Comparison of ENCODE assay signal across 7 cellular contexts in genomic region chr20:20003955-20004322, GRCh38. TPM values are rescaled to one million over a fixed set of nuclear protein-coding genes. Genes with fewer than 3 reads are reported as not detected.
DNase-seq lines count a peak whose midpoint lies in the region; ATAC-seq, FAIRE-seq and TF ChIP-seq lines count a peak whose summit lies in the region.
"Not testable (repeated sequence)": the region's sequence is repeated elsewhere in the genome, so short reads cannot be mapped to it uniquely, and the experiment has no call there.

No MANE protein-coding gene starts in this region.

- not testable (repeated sequence) for H3K9me3 ChIP-seq in HepG2 (ENCODE audit: low read length); osteoblast (ENCODE audit: low read depth, low read length)

- not testable (repeated sequence) for H3K27me3 ChIP-seq in HepG2 (ENCODE audit: control insufficient read depth in 1 of 2, insufficient read depth in 2 of 2, low read length in 2 of 2); osteoblast (ENCODE audit: insufficient read depth, low read length)

- H3K9ac ChIP-seq in HepG2 (ENCODE audit: insufficient read depth, low read depth, low read length) = not testable (repeated sequence)

- not testable (repeated sequence) for H3K4me2 ChIP-seq in HepG2 (ENCODE audit: low read depth, low read length)
- peak overlapping the region; percentile 63 for H3K4me2 ChIP-seq in osteoblast (ENCODE audit: insufficient read depth, low read length)

- DNase-seq in MV-4-11 (lab: John Stamatoyannopoulos, UW) (peak; percentile 34), fibroblast of mammary gland (ENCODE audit: low read depth) (peak; percentile 41)
- not testable (repeated sequence) for DNase-seq in activated T-helper 1 cell treated with anti-CD3 and anti-CD28 coated beads, Interleukin-12 subunit alpha, Interleukin-12 subunit beta, Interleukin-2, Interleukin-4 antibody, amounts not matched to agents 30 ng/mL and 10 ng/mL and 1 ng/mL, durations not matched to agents 14 hours and 24 hours and 36 hours (ENCODE audit: low spot score); HepG2 (ENCODE audit: low spot score); osteoblast (ENCODE audit: insufficient read length, low spot score, missing footprints); stimulated activated naive CD8-positive, alpha-beta T cell treated with anti-CD3 and anti-CD28 coated beads, Interleukin-15, amount 100 ng/mL, for 72 hours

- TF ChIP-seq RAD21 in HepG2 (CRISPR knock-in tag; IDR thresholded peaks at IDR 0.05) = not testable (repeated sequence)

- TF ChIP-seq POLR2A in HepG2 (IDR thresholded peaks at IDR 0.05; ENCODE audit: insufficient read depth in 1 of 2, low read depth in 2 of 2, low read length in 2 of 2) = not testable (repeated sequence)

- H3K27ac Mint-ChIP-seq in activated T-helper 1 cell treated with anti-CD3 and anti-CD28 coated beads, Interleukin-12 subunit alpha, Interleukin-12 subunit beta, Interleukin-2, Interleukin-4 antibody, amounts not matched to agents 30 ng/mL and 10 ng/mL and 1 ng/mL, durations not matched to agents 14 hours and 24 hours and 36 hours = not testable (repeated sequence)
- peak overlapping the region in 3 of 5 experiments; percentile 22 to 86 (median 58) for H3K27ac Mint-ChIP-seq in brain
- peak overlapping the region; percentile 10 to 23 for H3K27ac Mint-ChIP-seq in stimulated activated naive CD8-positive, alpha-beta T cell treated with anti-CD3 and anti-CD28 coated beads, Interleukin-15, amount 100 ng/mL, for 72 hours

- TF ChIP-seq CTCF in brain (conservative IDR thresholded peaks at IDR 0.05); fibroblast of mammary gland (conservative IDR thresholded peaks at IDR 0.05; ENCODE audit: control insufficient read depth, insufficient read depth, low read depth, low read length); HepG2 (CRISPR knock-in tag; IDR thresholded peaks at IDR 0.05); osteoblast (IDR thresholded peaks at IDR 0.05; ENCODE audit: extremely low read depth, low read depth, low read length): not testable (repeated sequence)

- not testable (repeated sequence) for BruUV-seq in HepG2 (replicated peaks; lab: Mats Ljungman, UMichigan)

- not testable (repeated sequence) for H3K79me2 ChIP-seq in HepG2 (ENCODE audit: insufficient read depth, low read length)
- peaks cover 17% of the 10 kb centered on the region for H3K79me2 ChIP-seq in osteoblast (ENCODE audit: insufficient read depth, low read length)

- H3K4me1 Mint-ChIP-seq in activated T-helper 1 cell treated with anti-CD3 and anti-CD28 coated beads, Interleukin-12 subunit alpha, Interleukin-12 subunit beta, Interleukin-2, Interleukin-4 antibody, amounts not matched to agents 30 ng/mL and 10 ng/mL and 1 ng/mL, durations not matched to agents 14 hours and 24 hours and 36 hours (ENCODE audit: low read depth) = peaks cover 15% of the 10 kb centered on the region
- peaks cover 18% of the 10 kb centered on the region for H3K4me1 Mint-ChIP-seq in brain
- peaks cover 33% of the 10 kb centered on the region for H3K4me1 Mint-ChIP-seq in stimulated activated naive CD8-positive, alpha-beta T cell treated with anti-CD3 and anti-CD28 coated beads, Interleukin-15, amount 100 ng/mL, for 72 hours

- intact Hi-C loops in activated T-helper 1 cell treated with anti-CD3 and anti-CD28 coated beads, Interleukin-12 subunit alpha, Interleukin-12 subunit beta, Interleukin-2, Interleukin-4 antibody, amounts not matched to agents 30 ng/mL and 10 ng/mL and 1 ng/mL, durations not matched to agents 14 hours and 24 hours and 36 hours (cut with micrococcal nuclease); HepG2 (cut with micrococcal nuclease; ENCODE audit: unreplicated experiment): not testable (repeated sequence)

- not testable (repeated sequence) for H3K36me3 Mint-ChIP-seq in activated T-helper 1 cell treated with anti-CD3 and anti-CD28 coated beads, Interleukin-12 subunit alpha, Interleukin-12 subunit beta, Interleukin-2, Interleukin-4 antibody, amounts not matched to agents 30 ng/mL and 10 ng/mL and 1 ng/mL, durations not matched to agents 14 hours and 24 hours and 36 hours (ENCODE audit: low read depth)
- peaks cover 21% of the 10 kb centered on the region for H3K36me3 Mint-ChIP-seq in brain

- not testable (repeated sequence) for H4K20me1 ChIP-seq in HepG2 (ENCODE audit: insufficient read depth, low read length)
- H4K20me1 ChIP-seq in osteoblast (ENCODE audit: insufficient read depth, low read length) = peaks cover 18% of the 10 kb centered on the region

- peak overlapping the region; percentile 19 for H3K4me3 Mint-ChIP-seq in activated T-helper 1 cell treated with anti-CD3 and anti-CD28 coated beads, Interleukin-12 subunit alpha, Interleukin-12 subunit beta, Interleukin-2, Interleukin-4 antibody, amounts not matched to agents 30 ng/mL and 10 ng/mL and 1 ng/mL, durations not matched to agents 14 hours and 24 hours and 36 hours
- H3K4me3 Mint-ChIP-seq in brain = not testable (repeated sequence)
- peak overlapping the region; percentile 76 for H3K4me3 Mint-ChIP-seq in stimulated activated naive CD8-positive, alpha-beta T cell treated with anti-CD3 and anti-CD28 coated beads, Interleukin-15, amount 100 ng/mL, for 72 hours

- ATAC-seq in HepG2; stimulated activated naive CD8-positive, alpha-beta T cell treated with anti-CD3 and anti-CD28 coated beads, Interleukin-15, amount 100 ng/mL, for 72 hours: not testable (repeated sequence)

- in situ Hi-C loops in HepG2 (cut with HindIII; ENCODE audit: extremely low pct_ligation_motif_present, low pct_unique_long_range_greater_than_20kb) = loop anchor here (5.0 kb wide), 1 partner anchor 102 kb away; no protein-coding TSS in a partner anchor

- not testable (repeated sequence) for H3K36me3 ChIP-seq in HepG2 (replicated peaks in 1 of 2; ENCODE audit: control insufficient read depth in 1 of 2, insufficient read depth in 2 of 2, low read length in 2 of 2)
- peaks cover 33% of the 10 kb centered on the region for H3K36me3 ChIP-seq in osteoblast (ENCODE audit: insufficient read depth, low read length)

- H2AFZ ChIP-seq in HepG2 (ENCODE audit: low read length) = not testable (repeated sequence)
- peak overlapping the region; percentile 2 for H2AFZ ChIP-seq in osteoblast (ENCODE audit: low read length)

- FAIRE-seq in HepG2 (lab: Jason Lieb, UNC) = not testable (repeated sequence)

- H3K27ac ChIP-seq in HepG2 (ENCODE audit: extremely low read length, insufficient read depth, low read length) (peak overlapping the region; percentile 87), osteoblast (ENCODE audit: low read depth, low read length) (peak overlapping the region; percentile 36)

- not testable (repeated sequence) for TF ChIP-seq EP300 in HepG2 (IDR thresholded peaks at IDR 0.05; ENCODE audit: low read depth in 2 of 2, low read length in 2 of 2); HepG2 (CRISPR knock-in tag; IDR thresholded peaks at IDR 0.05; ENCODE audit: borderline replicate concordance)

- not testable (repeated sequence) for H3K9me3 Mint-ChIP-seq in activated T-helper 1 cell treated with anti-CD3 and anti-CD28 coated beads, Interleukin-12 subunit alpha, Interleukin-12 subunit beta, Interleukin-2, Interleukin-4 antibody, amounts not matched to agents 30 ng/mL and 10 ng/mL and 1 ng/mL, durations not matched to agents 14 hours and 24 hours and 36 hours; brain; stimulated activated naive CD8-positive, alpha-beta T cell treated with anti-CD3 and anti-CD28 coated beads, Interleukin-15, amount 100 ng/mL, for 72 hours

- CTCF ChIA-PET in HepG2 (lab: Yijun Ruan, JAX; ENCODE audit: low intra/inter-chr PET ratio, low total read pairs) = not testable (repeated sequence)

- H3K4me1 ChIP-seq in HepG2 (ENCODE audit: insufficient read depth, low read length) = peaks cover 77% of the 10 kb centered on the region
- peaks cover 28% of the 10 kb centered on the region for H3K4me1 ChIP-seq in osteoblast (ENCODE audit: insufficient read depth, low read length)

- H3K27me3 Mint-ChIP-seq in activated T-helper 1 cell treated with anti-CD3 and anti-CD28 coated beads, Interleukin-12 subunit alpha, Interleukin-12 subunit beta, Interleukin-2, Interleukin-4 antibody, amounts not matched to agents 30 ng/mL and 10 ng/mL and 1 ng/mL, durations not matched to agents 14 hours and 24 hours and 36 hours (ENCODE audit: insufficient read depth) = peaks cover 19% of the 10 kb centered on the region
- H3K27me3 Mint-ChIP-seq in brain = not testable (repeated sequence)
- H3K27me3 Mint-ChIP-seq in stimulated activated naive CD8-positive, alpha-beta T cell treated with anti-CD3 and anti-CD28 coated beads, Interleukin-15, amount 100 ng/mL, for 72 hours = peaks cover 34% of the 10 kb centered on the region

- 98% methylated on average over 6 of the region's 6 CpGs for WGBS in HepG2 (ENCODE audit: low lambda C conversion rate)

- POLR2A ChIA-PET in HepG2 (lab: Yijun Ruan, JAX) = interaction anchor here (2.2 kb wide), 1 partner anchor 14 kb away, joined by 10 read pairs; the partner anchor contains the start of gene NAA20

- not testable (repeated sequence) for H3K4me3 ChIP-seq in fibroblast of mammary gland (ENCODE audit: control insufficient read depth, low read depth, low read length); HepG2 (replicated peaks in 1 of 3; ENCODE audit: insufficient read depth in 1 of 3, low read depth in 2 of 3, low read length in 3 of 3)
- peak overlapping the region; percentile 60 for H3K4me3 ChIP-seq in osteoblast (ENCODE audit: insufficient read depth, low read length)

RNA-seq across cellular contexts. Expression of gene NAA20, which starts 13.2 kb away (rescaled TPM):
- 86.3 and 89.9 TPM in 2 replicates for total RNA-seq in activated T-helper 1 cell treated with anti-CD3 and anti-CD28 coated beads, Interleukin-12 subunit alpha, Interleukin-12 subunit beta, Interleukin-2, Interleukin-4 antibody, amounts not matched to agents 30 ng/mL and 10 ng/mL and 1 ng/mL, durations not matched to agents 14 hours and 24 hours and 36 hours
- polyA plus RNA-seq in brain (ENCODE audit: insufficient read depth, low read depth, low replicate concordance) (38.0 TPM), HepG2 (2011; rRNA removed) (62.9 and 81.9 TPM in 2 replicates)
- total RNA-seq in HepG2 (2016; rRNA removed; fragmentation: Illumina TruSeq; extraction: Trizol) (82.8 and 114 TPM in 2 replicates), osteoblast (32.6 and 43.3 TPM in 2 replicates)
- 21.7 and 25.6 TPM in 2 replicates for total RNA-seq in HepG2 (2016; cell fraction: cytosol; rRNA removed; fragmentation: Illumina TruSeq; extraction: Trizol; ENCODE audit: low read depth)
- total RNA-seq in HepG2 (2016; cell fraction: insoluble cytoplasmic fraction; rRNA removed; fragmentation: Illumina TruSeq; extraction: Trizol) = 86.7 and 113 TPM in 2 replicates
- total RNA-seq in HepG2 (2016; cell fraction: membrane; rRNA removed; fragmentation: Illumina TruSeq; extraction: Trizol) = 37.5 and 43.6 TPM in 2 replicates
- total RNA-seq in HepG2 (2016; cell fraction: nucleus; rRNA removed; fragmentation: Illumina TruSeq; extraction: Trizol) = 54.4 and 60.1 TPM in 2 replicates
- 50.7 and 67.7 TPM in 2 replicates for polyA plus RNA-seq in HepG2 (2011; cell fraction: cytosol; rRNA removed)
- 23.7 and 25.9 TPM in 2 replicates for polyA plus RNA-seq in HepG2 (2011; cell fraction: nucleus; rRNA removed)
- polyA plus RNA-seq in HepG2 (2012) = 95.6 and 106 TPM in 2 replicates
- 28.8 and 29.8 TPM in 2 replicates for polyA plus RNA-seq in HepG2 (2016; cell fraction: cytosol; fragmentation: Illumina TruSeq; extraction: Trizol; ENCODE audit: low read depth)
- polyA plus RNA-seq in HepG2 (2016; cell fraction: insoluble cytoplasmic fraction; fragmentation: Illumina TruSeq; extraction: Trizol; ENCODE audit: low read depth) = 148 and 163 TPM in 2 replicates
- 36.9 and 37.4 TPM in 2 replicates for polyA plus RNA-seq in HepG2 (2016; cell fraction: membrane; fragmentation: Illumina TruSeq; extraction: Trizol; ENCODE audit: low read depth)
- 119 and 123 TPM in 2 replicates for polyA plus RNA-seq in HepG2 (2016; cell fraction: nucleus; fragmentation: Illumina TruSeq; extraction: Trizol; ENCODE audit: insufficient read depth, low read depth)
- polyA minus RNA-seq in HepG2 (2011; rRNA and poly(A)+ RNA removed; ENCODE audit: low replicate concordance) = 14.8 and 29.0 TPM in 2 replicates
- 25.5 and 28.8 TPM in 2 replicates for polyA minus RNA-seq in HepG2 (2011; cell fraction: cytosol; rRNA and poly(A)+ RNA removed)
- 45.3 and 48.5 TPM in 2 replicates for polyA minus RNA-seq in HepG2 (2011; cell fraction: nucleus; rRNA and poly(A)+ RNA removed)

RNA-seq across cellular contexts. Expression of gene CRNKL1, which starts 48.3 kb away (rescaled TPM):
- total RNA-seq in activated T-helper 1 cell treated with anti-CD3 and anti-CD28 coated beads, Interleukin-12 subunit alpha, Interleukin-12 subunit beta, Interleukin-2, Interleukin-4 antibody, amounts not matched to agents 30 ng/mL and 10 ng/mL and 1 ng/mL, durations not matched to agents 14 hours and 24 hours and 36 hours = 23.9 and 24.1 TPM in 2 replicates
- polyA plus RNA-seq in brain (ENCODE audit: insufficient read depth, low read depth, low replicate concordance) = 17.7 TPM
- 64.5 and 103 TPM in 2 replicates for total RNA-seq in HepG2 (2016; rRNA removed; fragmentation: Illumina TruSeq; extraction: Trizol)
- total RNA-seq in HepG2 (2016; cell fraction: cytosol; rRNA removed; fragmentation: Illumina TruSeq; extraction: Trizol; ENCODE audit: low read depth) = 8.3 and 8.7 TPM in 2 replicates
- 62.9 and 102 TPM in 2 replicates for total RNA-seq in HepG2 (2016; cell fraction: insoluble cytoplasmic fraction; rRNA removed; fragmentation: Illumina TruSeq; extraction: Trizol)
- 16.0 and 23.6 TPM in 2 replicates for total RNA-seq in HepG2 (2016; cell fraction: membrane; rRNA removed; fragmentation: Illumina TruSeq; extraction: Trizol)
- 44.4 and 50.7 TPM in 2 replicates for total RNA-seq in HepG2 (2016; cell fraction: nucleus; rRNA removed; fragmentation: Illumina TruSeq; extraction: Trizol)
- polyA plus RNA-seq in HepG2 (2011; rRNA removed) = 10.8 and 12.3 TPM in 2 replicates
- 7.1 and 10.7 TPM in 2 replicates for polyA plus RNA-seq in HepG2 (2011; cell fraction: cytosol; rRNA removed)
- polyA plus RNA-seq in HepG2 (2011; cell fraction: nucleus; rRNA removed) = 7.0 and 7.9 TPM in 2 replicates
- polyA plus RNA-seq in HepG2 (2012) = 24.5 and 37.7 TPM in 2 replicates
- 4.5 and 4.7 TPM in 2 replicates for polyA plus RNA-seq in HepG2 (2016; cell fraction: cytosol; fragmentation: Illumina TruSeq; extraction: Trizol; ENCODE audit: low read depth)
- 69.8 and 72.6 TPM in 2 replicates for polyA plus RNA-seq in HepG2 (2016; cell fraction: insoluble cytoplasmic fraction; fragmentation: Illumina TruSeq; extraction: Trizol; ENCODE audit: low read depth)
- polyA plus RNA-seq in HepG2 (2016; cell fraction: membrane; fragmentation: Illumina TruSeq; extraction: Trizol; ENCODE audit: low read depth) = 7.0 and 7.5 TPM in 2 replicates
- polyA plus RNA-seq in HepG2 (2016; cell fraction: nucleus; fragmentation: Illumina TruSeq; extraction: Trizol; ENCODE audit: insufficient read depth, low read depth) = 51.1 and 58.0 TPM in 2 replicates
- polyA minus RNA-seq in HepG2 (2011; rRNA and poly(A)+ RNA removed; ENCODE audit: low replicate concordance) = 5.1 and 9.0 TPM in 2 replicates
- 17.9 and 18.2 TPM in 2 replicates for polyA minus RNA-seq in HepG2 (2011; cell fraction: cytosol; rRNA and poly(A)+ RNA removed)
- polyA minus RNA-seq in HepG2 (2011; cell fraction: nucleus; rRNA and poly(A)+ RNA removed) = 46.4 and 51.1 TPM in 2 replicates
- total RNA-seq in osteoblast = 31.5 and 33.7 TPM in 2 replicates

RNA-seq across cellular contexts. Expression of gene CFAP61, which starts 48.4 kb away (rescaled TPM):
- total RNA-seq in activated T-helper 1 cell treated with anti-CD3 and anti-CD28 coated beads, Interleukin-12 subunit alpha, Interleukin-12 subunit beta, Interleukin-2, Interleukin-4 antibody, amounts not matched to agents 30 ng/mL and 10 ng/mL and 1 ng/mL, durations not matched to agents 14 hours and 24 hours and 36 hours = not detected in 2 replicates
- 9.0 TPM for polyA plus RNA-seq in brain (ENCODE audit: insufficient read depth, low read depth, low replicate concordance)
- total RNA-seq in HepG2 (2016; rRNA removed; fragmentation: Illumina TruSeq; extraction: Trizol) = 0.27 TPM in 1 of 2 replicates, not detected in the other
- total RNA-seq in HepG2 (2016; cell fraction: cytosol; rRNA removed; fragmentation: Illumina TruSeq; extraction: Trizol; ENCODE audit: low read depth) = not detected in 2 replicates
- total RNA-seq in HepG2 (2016; cell fraction: insoluble cytoplasmic fraction; rRNA removed; fragmentation: Illumina TruSeq; extraction: Trizol) = 0.24 TPM in 1 of 2 replicates, not detected in the other
- not detected in 2 replicates for total RNA-seq in HepG2 (2016; cell fraction: membrane; rRNA removed; fragmentation: Illumina TruSeq; extraction: Trizol)
- total RNA-seq in HepG2 (2016; cell fraction: nucleus; rRNA removed; fragmentation: Illumina TruSeq; extraction: Trizol) = 1.0 TPM in 1 of 2 replicates, not detected in the other
- not detected in 2 replicates for polyA plus RNA-seq in HepG2 (2011; rRNA removed)
- polyA plus RNA-seq in HepG2 (2011; cell fraction: cytosol; rRNA removed) = 0.12 and 0.17 TPM in 2 replicates
- 0.50 TPM in 1 of 2 replicates, not detected in the other for polyA plus RNA-seq in HepG2 (2011; cell fraction: nucleus; rRNA removed)
- 0.12 TPM in 1 of 2 replicates, not detected in the other for polyA plus RNA-seq in HepG2 (2012)
- not detected in 2 replicates for polyA plus RNA-seq in HepG2 (2016; cell fraction: cytosol; fragmentation: Illumina TruSeq; extraction: Trizol; ENCODE audit: low read depth)
- not detected in 2 replicates for polyA plus RNA-seq in HepG2 (2016; cell fraction: insoluble cytoplasmic fraction; fragmentation: Illumina TruSeq; extraction: Trizol; ENCODE audit: low read depth)
- not detected in 2 replicates for polyA plus RNA-seq in HepG2 (2016; cell fraction: membrane; fragmentation: Illumina TruSeq; extraction: Trizol; ENCODE audit: low read depth)
- polyA plus RNA-seq in HepG2 (2016; cell fraction: nucleus; fragmentation: Illumina TruSeq; extraction: Trizol; ENCODE audit: insufficient read depth, low read depth) = 0.77 TPM in 1 of 2 replicates, not detected in the other
- polyA minus RNA-seq in HepG2 (2011; rRNA and poly(A)+ RNA removed; ENCODE audit: low replicate concordance) = not detected in 2 replicates
- polyA minus RNA-seq in HepG2 (2011; cell fraction: cytosol; rRNA and poly(A)+ RNA removed) = not detected in 2 replicates
- 0.64 TPM in 1 of 2 replicates, not detected in the other for polyA minus RNA-seq in HepG2 (2011; cell fraction: nucleus; rRNA and poly(A)+ RNA removed)
- total RNA-seq in osteoblast = not detected in 2 replicates
